8 cellular contexts compared by ENCODE assay signal in the genomic region with DNA sequence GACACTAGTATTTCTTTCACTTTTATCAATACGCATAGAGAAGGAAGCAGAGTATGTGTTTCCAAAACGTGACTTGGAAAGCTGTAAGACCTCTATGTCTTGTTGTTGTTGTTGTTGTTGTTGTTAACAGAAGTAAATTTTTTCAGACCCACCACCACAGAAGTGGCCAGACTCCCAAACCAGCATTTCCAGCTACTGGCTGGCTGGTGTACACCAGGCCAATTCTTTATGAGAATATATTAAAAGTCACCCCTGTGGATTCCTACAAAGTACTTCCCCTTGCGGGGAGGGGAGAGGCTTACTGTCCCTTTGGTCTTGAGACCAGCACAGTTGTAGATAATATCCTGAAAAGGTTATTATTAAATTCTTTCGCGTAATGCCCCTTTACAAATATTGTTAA. TPM values are rescaled to one million over a fixed set of nuclear protein-coding genes. Genes with fewer than 3 reads are reported as not detected.
DNase-seq lines count a peak whose midpoint lies in the region; ATAC-seq, FAIRE-seq and TF ChIP-seq lines count a peak whose summit lies in the region.
"Had no signal": no experiment of that assay in that cellular context is flagged by ENCODE, and none has a peak within 500 bp of the region (broad histone marks: within the 10 kb centered on the region; RNA-seq: fewer than 3 reads in every experiment).

No MANE protein-coding gene starts in this region.

- peak overlapping the region; percentile 74 for H3K9ac ChIP-seq in endothelial cell of umbilical vein (replicated peaks; ENCODE audit: extremely low read depth, insufficient read depth, low read length)

- H3K9me1 ChIP-seq in endothelial cell of umbilical vein (replicated peaks; ENCODE audit: control insufficient read depth, extremely low read depth, insufficient read depth, low read length), result no peaks in the 10 kb centered on the region

- TF ChIP-seq CTCF in Peyer's patch (IDR thresholded peaks at IDR 0.05) (no peak), endothelial cell of umbilical vein (IDR thresholded peaks at IDR 0.05; ENCODE audit: extremely low read depth in 1 of 2, insufficient read depth in 1 of 2, low read depth in 1 of 2, low read length in 2 of 2) (no peak), sigmoid colon (IDR thresholded peaks at IDR 0.05) (peak in 1 of 4 experiments; percentile 33), foreskin keratinocyte (conservative IDR thresholded peaks at IDR 0.05) (no peak)

- H3K79me2 ChIP-seq in endothelial cell of umbilical vein (ENCODE audit: control insufficient read depth, insufficient read depth, low read length), result peaks cover 14% of the 10 kb centered on the region

- CTCF ChIA-PET in HEK293T (lab: Yijun Ruan, JAX), result no interaction called here
- CTCF ChIA-PET in endothelial cell of umbilical vein (lab: Charles Lee), result interaction anchor here (0.6 to 5.1 kb wide), 19 partner anchors 9 to 1053 kb away, joined by 3 to 32 read pairs (median 5); no protein-coding TSS in a partner anchor

- no peaks in the 10 kb centered on the region for H4K20me1 ChIP-seq in endothelial cell of umbilical vein (replicated peaks; ENCODE audit: control insufficient read depth, extremely low read depth, insufficient read depth, low read length)

- peak overlapping the region; percentile 41 for H2AFZ ChIP-seq in endothelial cell of umbilical vein (ENCODE audit: low read depth, low read length)

- H3K4me1 ChIP-seq in Peyer's patch, result peaks cover 0 to 10% (median 5%) of the 10 kb centered on the region in 4 donors
- peaks cover 29% of the 10 kb centered on the region for H3K4me1 ChIP-seq in endothelial cell of umbilical vein (ENCODE audit: control insufficient read depth, extremely low read depth, insufficient read depth, low read length)
- peaks cover 0 to 45% (median 32%) of the 10 kb centered on the region in 4 donors for H3K4me1 ChIP-seq in sigmoid colon
- H3K4me1 ChIP-seq in foreskin keratinocyte, result peaks cover 5% of the 10 kb centered on the region

- H3K4me3 ChIP-seq in Peyer's patch (peak overlapping the region in 2 of 4 donors; percentile 74 to 79), endothelial cell of umbilical vein (replicated peaks in 1 of 3; ENCODE audit: insufficient read depth in 1 of 3, low read depth in 1 of 3, low read length in 3 of 3) (peak overlapping the region in 1 of 3 experiments; percentile 64), sigmoid colon (peak overlapping the region in 3 of 4 donors; percentile 76 to 96 (median 91))

- intact Hi-C loops in endothelial cell of umbilical vein (cut with micrococcal nuclease), result loop anchor here (2.0 kb wide), 1 partner anchor 602 kb away; no protein-coding TSS in a partner anchor
- intact Hi-C loops in sigmoid colon (cut with DNase I), result loop anchor here (2.0 to 10.0 kb wide), 6 partner anchors 67 to 1053 kb away; no protein-coding TSS in a partner anchor

- TF ChIP-seq POLR2A in Peyer's patch (IDR thresholded peaks at IDR 0.05) (no peak), endothelial cell of umbilical vein (IDR thresholded peaks at IDR 0.05; ENCODE audit: low read depth, low read length) (no peak), sigmoid colon (IDR thresholded peaks at IDR 0.05) (no peak)

- H3K27ac ChIP-seq in Peyer's patch (peak overlapping the region; percentile 90 to 99 (median 97)), endothelial cell of umbilical vein (ENCODE audit: insufficient read depth, low read depth, low read length) (peak overlapping the region; percentile 60), sigmoid colon (peak overlapping the region; percentile 96 to 99 (median 98)), foreskin keratinocyte (no peak overlapping the region)

- 27 to 36% methylated on average over 5 of the region's 5 CpGs for WGBS in sigmoid colon, 2 donors

- POLR2A ChIA-PET in HEK293T (lab: Yijun Ruan, JAX) (interaction anchor here (1.5 to 4.7 kb wide), 5 partner anchors 62 to 89 kb away, joined by 3 to 21 read pairs (median 10); no protein-coding TSS in a partner anchor), endothelial cell of umbilical vein (lab: Charles Lee) (interaction anchor here (0.8 kb wide), 1 partner anchor 188 kb away, joined by 3 read pairs; no protein-coding TSS in a partner anchor)

- no peak for TF ChIP-seq EP300 in sigmoid colon (IDR thresholded peaks at IDR 0.05)

- no peak for FAIRE-seq in endothelial cell of umbilical vein (lab: Jason Lieb, UNC)

- ATAC-seq in foreskin keratinocyte, result no peak
- ATAC-seq in GM18511 (IDR thresholded peaks at IDR 0.05; ENCODE audit: unreplicated experiment), result no peak

- H3K4me2 ChIP-seq in endothelial cell of umbilical vein (ENCODE audit: insufficient read depth, low read length), result peak overlapping the region; percentile 67

- H3K9me3 ChIP-seq in Peyer's patch (no peaks in the 10 kb centered on the region), endothelial cell of umbilical vein (replicated peaks; ENCODE audit: control insufficient read depth, insufficient read depth, low read length) (no peaks in the 10 kb centered on the region), sigmoid colon (no peaks in the 10 kb centered on the region)
- H3K9me3 ChIP-seq: mucosa of descending colon had no signal

- BruUV-seq in endothelial cell of umbilical vein (replicated peaks; lab: Mats Ljungman, UMichigan), result no TSS peak

- H3K36me3 ChIP-seq in Peyer's patch (no peaks in the 10 kb centered on the region), endothelial cell of umbilical vein (ENCODE audit: control insufficient read depth in 2 of 2, extremely low read depth in 1 of 2, insufficient read depth in 2 of 2, low read length in 2 of 2) (no peaks in the 10 kb centered on the region), sigmoid colon (no peaks in the 10 kb centered on the region)

- peak; percentile 30 for DNase-seq in HEK293T (ENCODE audit: extremely low spot score)
- DNase-seq in Peyer's patch, result no peak
- peak; percentile 55 for DNase-seq in endothelial cell of umbilical vein (ENCODE audit: low read depth, low spot score)
- no peak for DNase-seq in sigmoid colon
- DNase-seq in NCI-H187 (lab: John Stamatoyannopoulos, UW), result no peak
- no peak for DNase-seq in foreskin keratinocyte

- no peaks in the 10 kb centered on the region for H3K27me3 ChIP-seq in Peyer's patch
- H3K27me3 ChIP-seq in endothelial cell of umbilical vein (ENCODE audit: control insufficient read depth in 2 of 2, insufficient read depth in 2 of 2, low read length in 2 of 2), result no peaks in the 10 kb centered on the region
- no peaks in the 10 kb centered on the region for H3K27me3 ChIP-seq in sigmoid colon
- no peaks in the 10 kb centered on the region for H3K27me3 ChIP-seq in foreskin keratinocyte

- dilution Hi-C loops in endothelial cell of umbilical vein (cut with MboI; ENCODE audit: extremely low pct_ligation_motif_present, low sequenced_read_pairs), result no loop called here

TF ChIP-seq in HEK293T, 16 proteins besides CTCF, POLR2A, EP300 and RAD21:
- TF ChIP-seq, protein P1, sequence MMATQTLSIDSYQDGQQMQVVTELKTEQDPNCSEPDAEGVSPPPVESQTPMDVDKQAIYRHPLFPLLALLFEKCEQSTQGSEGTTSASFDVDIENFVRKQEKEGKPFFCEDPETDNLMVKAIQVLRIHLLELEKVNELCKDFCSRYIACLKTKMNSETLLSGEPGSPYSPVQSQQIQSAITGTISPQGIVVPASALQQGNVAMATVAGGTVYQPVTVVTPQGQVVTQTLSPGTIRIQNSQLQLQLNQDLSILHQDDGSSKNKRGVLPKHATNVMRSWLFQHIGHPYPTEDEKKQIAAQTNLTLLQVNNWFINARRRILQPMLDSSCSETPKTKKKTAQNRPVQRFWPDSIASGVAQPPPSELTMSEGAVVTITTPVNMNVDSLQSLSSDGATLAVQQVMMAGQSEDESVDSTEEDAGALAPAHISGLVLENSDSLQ (IDR thresholded peaks at IDR 0.05), result no peak
- 0 out of 2 replicates have a peak, but pooled peaks have one; percentile 18 for TF ChIP-seq ELF4 (IDR thresholded peaks at IDR 0.05)
- TF ChIP-seq FOXK2 (IDR thresholded peaks at IDR 0.05), result no peak
- no peak for TF ChIP-seq FOXA1 (IDR thresholded peaks at IDR 0.05)
- TF ChIP-seq ARNT (IDR thresholded peaks at IDR 0.05), result no peak
- TF ChIP-seq FOXM1 (IDR thresholded peaks at IDR 0.05; ENCODE audit: borderline replicate concordance), result no peak
TF ChIP-seq in HEK293T: peak in this region for 1.

TF ChIP-seq in endothelial cell of umbilical vein, 7 proteins besides CTCF, POLR2A, EP300 and RAD21:
- TF ChIP-seq JUN (IDR thresholded peaks at IDR 0.05; ENCODE audit: borderline replicate concordance, insufficient read depth, insufficient read length, low read depth) (no peak), EZH2 (IDR thresholded peaks at IDR 0.05; ENCODE audit: borderline replicate concordance, low read depth, low read length, severe bottlenecking) (no peak), GATA2 (IDR thresholded peaks at IDR 0.05; ENCODE audit: insufficient read depth, insufficient read length, low read depth, low read length) (no peak), MYC (IDR thresholded peaks at IDR 0.05; ENCODE audit: low read depth, low read length) (no peak), POLR2AphosphoS5 (IDR thresholded peaks at IDR 0.05; ENCODE audit: insufficient read depth, low read depth, low read length) (no peak)
- TF ChIP-seq, protein P2, sequence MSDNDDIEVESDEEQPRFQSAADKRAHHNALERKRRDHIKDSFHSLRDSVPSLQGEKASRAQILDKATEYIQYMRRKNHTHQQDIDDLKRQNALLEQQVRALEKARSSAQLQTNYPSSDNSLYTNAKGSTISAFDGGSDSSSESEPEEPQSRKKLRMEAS (IDR thresholded peaks at IDR 0.05; ENCODE audit: insufficient read depth, insufficient read length), result no peak

RNA-seq across cellular contexts. Expression of a gene that starts 1.6 kb away (rescaled TPM):
- total RNA-seq in Peyer's patch (100 to 1,000 TPM; 103 to 173 (median 140) TPM), endothelial cell of umbilical vein (96.9 and 107 TPM in 2 replicates), sigmoid colon (100 to 1,000 TPM; 139 to 232 (median 169) TPM), foreskin keratinocyte (45.5 and 46.6 TPM in 2 replicates)
- polyA plus RNA-seq in endothelial cell of umbilical vein (40.9 and 41.0 TPM in 2 replicates), sigmoid colon (10 to 100 TPM; 13.8 to 32.9 (median 14.3) TPM), foreskin keratinocyte (7.5 and 8.7 TPM in 2 replicates)
- 33.9 and 34.0 TPM in 2 replicates for polyA plus RNA-seq in endothelial cell of umbilical vein (2011; cell fraction: cytosol; rRNA removed)
- 101 and 110 TPM in 2 replicates for polyA plus RNA-seq in endothelial cell of umbilical vein (2011; cell fraction: nucleus; rRNA removed)
- polyA plus RNA-seq in endothelial cell of umbilical vein (2012), result 35.9 and 41.9 TPM in 2 replicates
- 241 and 261 TPM in 2 replicates for polyA minus RNA-seq in endothelial cell of umbilical vein
- polyA minus RNA-seq in endothelial cell of umbilical vein (2011; cell fraction: cytosol; rRNA and poly(A)+ RNA removed), result 13.8 TPM
- polyA minus RNA-seq in endothelial cell of umbilical vein (2011; cell fraction: nucleus; rRNA and poly(A)+ RNA removed), result 607 and 766 TPM in 2 replicates

Comparison
In these comparisons a context has a peak if more than half of its experiments do, and no peak if none do; other contexts are left out.
1. DNase-seq: peak in HEK293T (single experiment) and endothelial cell of umbilical vein (single experiment); none in Peyer's patch (0 of 3), sigmoid colon (single experiment), NCI-H187 (0 of 2) and foreskin keratinocyte (0 of 2).